In genomic region chr2:99890616-99891259, GRCh38 we compare ENCODE assay signal across 2 cellular contexts.
TF ChIP-seq lines count a peak whose summit lies in the region.

No MANE protein-coding gene starts in this region.

TF ChIP-seq in SK-N-SH, 30 proteins besides CTCF, POLR2A, EP300 and RAD21 (continued from another document):
- peak; percentile 67 for TF ChIP-seq GATA2 (CRISPR knock-in tag; IDR thresholded peaks at IDR 0.05)

TF ChIP-seq in SK-N-SH treated with all-trans-retinoic acid at 6 μM for 48 hours, 23 proteins besides CTCF, POLR2A, EP300 and RAD21 (continued from another document):
- no peak for TF ChIP-seq SNAI2 (CRISPR knock-in tag; IDR thresholded peaks at IDR 0.05)
- TF ChIP-seq ZC3H10 (CRISPR knock-in tag; IDR thresholded peaks at IDR 0.05) = no peak
- no peak for TF ChIP-seq BACH2 (CRISPR knock-in tag; IDR thresholded peaks at IDR 0.05; ENCODE audit: borderline replicate concordance)
- TF ChIP-seq ZFP30 (CRISPR knock-in tag; IDR thresholded peaks at IDR 0.05) = no peak
- TF ChIP-seq ARNTL (CRISPR knock-in tag; IDR thresholded peaks at IDR 0.05; ENCODE audit: borderline replicate concordance, low read depth) = no peak
- TF ChIP-seq TCF4 (CRISPR knock-in tag; IDR thresholded peaks at IDR 0.05; ENCODE audit: borderline replicate concordance) = no peak
- TF ChIP-seq ZNF70 (CRISPR knock-in tag; IDR thresholded peaks at IDR 0.05) = no peak
- no peak for TF ChIP-seq POU6F1 (CRISPR knock-in tag; IDR thresholded peaks at IDR 0.05; ENCODE audit: borderline replicate concordance, low read depth)
- no peak for TF ChIP-seq PATZ1 (CRISPR knock-in tag; IDR thresholded peaks at IDR 0.05; ENCODE audit: borderline replicate concordance)
- TF ChIP-seq CREB5 (CRISPR knock-in tag; IDR thresholded peaks at IDR 0.05; ENCODE audit: low read depth) = no peak
- TF ChIP-seq ISL1 (CRISPR knock-in tag; IDR thresholded peaks at IDR 0.05) = no peak
- TF ChIP-seq PPARA (CRISPR knock-in tag; IDR thresholded peaks at IDR 0.05; ENCODE audit: borderline replicate concordance) = no peak
- no peak for TF ChIP-seq TSHZ2 (CRISPR knock-in tag; IDR thresholded peaks at IDR 0.05)
- no peak for TF ChIP-seq ESRRG (CRISPR knock-in tag; IDR thresholded peaks at IDR 0.05)
- no peak for TF ChIP-seq RARB (CRISPR knock-in tag; IDR thresholded peaks at IDR 0.05)
